In the genomic region with DNA sequence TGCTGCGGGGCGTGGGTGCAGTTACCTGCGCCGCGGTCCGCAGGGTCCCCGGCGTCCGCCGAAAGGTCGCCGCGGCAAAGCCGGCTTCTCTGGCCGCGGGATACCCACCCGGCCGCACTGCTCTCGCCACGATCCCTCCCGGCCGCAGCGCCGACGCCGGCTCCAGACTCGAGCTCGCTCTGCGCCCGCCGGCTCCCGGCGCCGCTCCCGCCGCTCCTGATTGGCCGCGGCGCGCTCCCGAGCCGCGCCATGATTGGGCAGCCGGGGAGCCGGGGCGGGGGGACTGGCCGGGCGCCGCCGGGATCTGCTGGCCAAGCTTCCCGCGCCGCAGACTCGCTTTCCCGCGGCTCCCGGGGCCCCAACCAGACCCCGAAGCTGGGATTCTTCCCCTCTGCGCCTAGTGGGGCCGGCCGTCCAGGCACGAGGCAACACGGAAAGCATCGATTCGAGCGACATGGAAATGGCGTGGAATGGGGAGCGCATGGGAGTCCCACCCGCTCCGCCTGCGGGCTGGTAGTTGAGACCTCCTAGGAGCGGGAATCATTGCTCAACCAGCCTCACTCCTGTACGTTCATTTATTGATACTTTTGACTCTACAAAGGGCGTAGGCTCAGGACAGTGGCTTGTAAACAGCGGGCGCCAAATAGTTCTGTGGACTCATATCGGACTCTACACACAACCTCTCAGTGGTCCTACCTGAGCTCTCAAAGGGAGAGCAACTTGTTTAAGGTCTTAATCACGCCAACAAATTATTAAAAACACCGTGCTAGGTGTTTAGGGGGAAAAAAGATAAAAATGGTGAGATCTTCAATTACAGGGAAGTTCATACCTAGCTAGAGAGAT, we compare ENCODE assay signal across 8 cellular contexts.
DNase-seq lines count a peak whose midpoint lies in the region; ATAC-seq and TF ChIP-seq lines count a peak whose summit lies in the region.

No MANE protein-coding gene starts in this region.

- ATAC-seq in GM19372 (IDR thresholded peaks at IDR 0.05; ENCODE audit: low read depth, unreplicated experiment) (peak; percentile 60), HG03442 (IDR thresholded peaks at IDR 0.05; ENCODE audit: unreplicated experiment) (peak; percentile 88)

- H3K36me3 ChIP-seq in muscle layer of duodenum (ENCODE audit: control insufficient read depth in 1 of 2, insufficient read depth in 2 of 2, low read length in 2 of 2) = no peaks in the 10 kb centered on the region
- no peaks in the 10 kb centered on the region for H3K36me3 ChIP-seq in subcutaneous abdominal adipose tissue (ENCODE audit: control insufficient read depth in 5 of 5, insufficient read depth in 5 of 5, low read length in 5 of 5)

- DNase-seq in NCI-H82 (lab: John Stamatoyannopoulos, UW) (peak; percentile 88), activated T-helper 1 cell treated with Interleukin-2 at 50 U/mL for 16 hours (ENCODE audit: low read depth) (peak; percentile 1), fibroblast of peridontal ligament (ENCODE audit: extremely low read depth) (peak; percentile 41)

- peak overlapping the region; percentile 71 to 74 for H3K4me3 ChIP-seq in muscle layer of duodenum (ENCODE audit: low read depth in 1 of 2, low read length in 2 of 2)
- H3K4me3 ChIP-seq in subcutaneous abdominal adipose tissue (ENCODE audit: low read depth in 1 of 5, low read length in 5 of 5) = peak overlapping the region; percentile 75 to 81 (median 77)

- peak overlapping the region in 3 of 5 donors; percentile 60 to 73 (median 69) for H3K9ac ChIP-seq in subcutaneous abdominal adipose tissue (ENCODE audit: low read length in 5 of 5)

- no peak for TF ChIP-seq CTCF in C4-2B (conservative IDR thresholded peaks at IDR 0.05)

- H3K4me1 ChIP-seq in muscle layer of duodenum (ENCODE audit: control insufficient read depth in 1 of 2, insufficient read depth in 2 of 2, low read length in 2 of 2) (peaks cover 0 to 17% of the 10 kb centered on the region in 2 donors), subcutaneous abdominal adipose tissue (ENCODE audit: control insufficient read depth in 5 of 5, insufficient read depth in 5 of 5, low read length in 5 of 5) (peaks cover 6 to 24% (median 17%) of the 10 kb centered on the region in 5 donors)

- H3K27me3 ChIP-seq in muscle layer of duodenum (ENCODE audit: low read depth, low read length) (peaks cover 26% of the 10 kb centered on the region), subcutaneous abdominal adipose tissue (ENCODE audit: control insufficient read depth in 5 of 5, insufficient read depth in 4 of 5, low read length in 5 of 5) (peaks cover 3 to 20% (median 12%) of the 10 kb centered on the region in 5 donors)

- H3K9me3 ChIP-seq in muscle layer of duodenum (ENCODE audit: control insufficient read depth in 1 of 2, low read length in 2 of 2) (no peaks in the 10 kb centered on the region), subcutaneous abdominal adipose tissue (ENCODE audit: control insufficient read depth in 5 of 5, low read length in 5 of 5) (no peaks in the 10 kb centered on the region)

- peak overlapping the region; percentile 56 for H3K27ac ChIP-seq in C4-2B
- H3K27ac ChIP-seq in muscle layer of duodenum (ENCODE audit: low read length) = no peak overlapping the region
- H3K27ac ChIP-seq in subcutaneous abdominal adipose tissue (ENCODE audit: low read depth, low read length) = no peak overlapping the region

Comparison
In these comparisons a context has a peak if more than half of its experiments do, and no peak if none do; other contexts are left out.
1. DNase-seq: peak in every context shown above with its lines; median percentile 88 in NCI-H82; 41 in fibroblast of peridontal ligament; 1 in activated T-helper 1 cell treated with Interleukin-2 at 50 U/mL for 16 hours.